ENCODE assay signal across 9 cellular contexts in the genomic region with DNA sequence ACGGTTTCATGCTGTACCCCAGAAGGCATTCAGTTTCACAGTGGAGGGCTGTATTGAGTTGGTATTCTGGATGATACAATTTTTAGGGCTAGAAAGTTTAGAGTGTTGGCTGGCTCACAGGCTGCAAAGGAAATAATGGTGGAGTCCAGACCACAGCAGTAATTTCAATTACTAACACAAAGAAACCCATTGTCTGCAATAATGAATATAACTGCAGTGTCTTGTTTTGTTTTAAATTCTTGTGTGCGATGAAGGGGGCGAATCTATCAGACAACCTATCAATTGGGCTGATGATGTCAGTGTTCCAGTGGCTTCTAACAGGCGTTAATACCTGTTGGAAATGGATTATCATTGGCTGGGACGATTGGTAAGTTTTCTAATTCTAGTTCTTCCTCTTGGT. TPM values are rescaled to one million over a fixed set of nuclear protein-coding genes. Genes with fewer than 3 reads are reported as not detected.
DNase-seq lines count a peak whose midpoint lies in the region; ATAC-seq and TF ChIP-seq lines count a peak whose summit lies in the region.
"Had no signal": no experiment of that assay in that cellular context is flagged by ENCODE, and none has a peak within 500 bp of the region (broad histone marks: within the 10 kb centered on the region; RNA-seq: fewer than 3 reads in every experiment).

No MANE protein-coding gene starts in this region.

- H3K9ac ChIP-seq in adipocyte (ENCODE audit: low read length): peak overlapping the region; percentile 98

- H3K4me1 ChIP-seq in adipocyte (ENCODE audit: control insufficient read depth, insufficient read depth, low read length) (peaks cover 40% of the 10 kb centered on the region), suprapubic skin (peaks cover 42% of the 10 kb centered on the region)

- peak overlapping the region; percentile 83 for H3K4me3 Mint-ChIP-seq in activated CD8-positive, alpha-beta memory T cell treated with anti-CD3 and anti-CD28 coated beads, Interleukin-2, amount 10 ng/mL, durations not matched to agents 7 days and 5 days

- peaks cover 9% of the 10 kb centered on the region for H3K36me3 Mint-ChIP-seq in activated CD8-positive, alpha-beta memory T cell treated with anti-CD3 and anti-CD28 coated beads, Interleukin-2, amount 10 ng/mL, durations not matched to agents 7 days and 5 days

- H3K27me3 ChIP-seq in adipocyte (replicated peaks; ENCODE audit: control insufficient read depth, insufficient read depth, low read length): no peaks in the 10 kb centered on the region
- H3K27me3 ChIP-seq in layer of hippocampus (ENCODE audit: control insufficient read depth, insufficient read depth, low read length): no peaks in the 10 kb centered on the region
- H3K27me3 ChIP-seq in suprapubic skin: no peaks in the 10 kb centered on the region
- H3K27me3 ChIP-seq: ovary had no signal

- H3K4me1 Mint-ChIP-seq in activated CD8-positive, alpha-beta memory T cell treated with anti-CD3 and anti-CD28 coated beads, Interleukin-2, amount 10 ng/mL, durations not matched to agents 7 days and 5 days: peaks cover 44% of the 10 kb centered on the region

- TF ChIP-seq EP300 in suprapubic skin (IDR thresholded peaks at IDR 0.05): no peak

- no peaks in the 10 kb centered on the region for H3K9me3 ChIP-seq in adipocyte (ENCODE audit: control insufficient read depth, low read length)
- no peaks in the 10 kb centered on the region for H3K9me3 ChIP-seq in suprapubic skin
- H3K9me3 ChIP-seq: ovary had no signal

- no peaks in the 10 kb centered on the region for H3K9me3 Mint-ChIP-seq in activated CD8-positive, alpha-beta memory T cell treated with anti-CD3 and anti-CD28 coated beads, Interleukin-2, amount 10 ng/mL, durations not matched to agents 7 days and 5 days (ENCODE audit: low read depth)

- H3K27me3 Mint-ChIP-seq in activated CD8-positive, alpha-beta memory T cell treated with anti-CD3 and anti-CD28 coated beads, Interleukin-2, amount 10 ng/mL, durations not matched to agents 7 days and 5 days: no peaks in the 10 kb centered on the region

- no peak for TF ChIP-seq POLR2A in suprapubic skin (IDR thresholded peaks at IDR 0.05)

- peak overlapping the region; percentile 95 for H3K27ac Mint-ChIP-seq in activated CD8-positive, alpha-beta memory T cell treated with anti-CD3 and anti-CD28 coated beads, Interleukin-2, amount 10 ng/mL, durations not matched to agents 7 days and 5 days

- CTCF ChIA-PET in activated CD8-positive, alpha-beta memory T cell treated with anti-CD3 and anti-CD28 coated beads, Interleukin-2, amount 10 ng/mL, durations not matched to agents 7 days and 5 days (lab: Charles Lee): interaction anchor here (0.7 to 1.0 kb wide), 3 partner anchors 49 to 73 kb away, joined by 3 to 5 read pairs (median 4); partner anchors contain the start of genes CDK5RAP3 and SCRN2

- H3K27ac ChIP-seq in layer of hippocampus (ENCODE audit: low read depth, low read length) (peak overlapping the region; percentile 100), suprapubic skin (peak overlapping the region; percentile 96)

- ATAC-seq in activated CD8-positive, alpha-beta memory T cell treated with anti-CD3 and anti-CD28 coated beads, Interleukin-2, amount 10 ng/mL, durations not matched to agents 7 days and 5 days: no peak
- ATAC-seq in omental fat pad (ENCODE audit: low FRiP score): no peak

- no peak for DNase-seq in activated CD8-positive, alpha-beta memory T cell treated with anti-CD3 and anti-CD28 coated beads, Interleukin-2, amount 10 ng/mL, durations not matched to agents 7 days and 5 days
- DNase-seq in activated CD8-positive, alpha-beta memory T cell treated with anti-CD3 and anti-CD28 coated beads, Interleukin-2, amount 50 U/mL, for 48 hours: no peak
- DNase-seq in adipocyte (ENCODE audit: low read depth) (no peak), suprapubic skin (ENCODE audit: low spot score in 2 of 2) (no peak), AG20443 (ENCODE audit: low spot score) (no peak), HCEC 1CT (no peak), omental fat pad (ENCODE audit: low spot score) (no peak)
- DNase-seq: ovary had no signal

- 65% methylated on average over 5 of the region's 5 CpGs for WGBS in suprapubic skin

- peak overlapping the region; percentile 93 for H3K4me3 ChIP-seq in adipocyte (ENCODE audit: low read length)
- peak overlapping the region; percentile 77 for H3K4me3 ChIP-seq in suprapubic skin

- TF ChIP-seq CTCF in suprapubic skin (IDR thresholded peaks at IDR 0.05) (no peak), omental fat pad (IDR thresholded peaks at IDR 0.05) (no peak)

- H3K36me3 ChIP-seq in adipocyte (ENCODE audit: control insufficient read depth, insufficient read depth, low read length, severe bottlenecking) (no peaks in the 10 kb centered on the region), suprapubic skin (peaks cover 4% of the 10 kb centered on the region)
- H3K36me3 ChIP-seq: ovary had no signal

RNA-seq across cellular contexts. Expression of gene SP2, which starts 1.5 kb away (rescaled TPM):
- total RNA-seq in activated CD8-positive, alpha-beta memory T cell treated with anti-CD3 and anti-CD28 coated beads, Interleukin-2, amount 10 ng/mL, durations not matched to agents 7 days and 5 days: 10 to 100 TPM; 21.7 to 22.9 TPM
- total RNA-seq in suprapubic skin (10 to 100 TPM in 2 of 4 donors, 1 to 10 TPM in 2; 6.9 to 12.7 (median 9.8) TPM), omental fat pad (1 to 10 TPM; 2.9 to 8.5 (median 6.9) TPM)

RNA-seq across cellular contexts. Expression of gene PNPO, which starts 43.8 kb away (rescaled TPM):
- 10 to 100 TPM; 28.0 to 30.4 TPM for total RNA-seq in activated CD8-positive, alpha-beta memory T cell treated with anti-CD3 and anti-CD28 coated beads, Interleukin-2, amount 10 ng/mL, durations not matched to agents 7 days and 5 days
- total RNA-seq in suprapubic skin (10 to 100 TPM; 14.6 to 33.6 (median 24.7) TPM), omental fat pad (10 to 100 TPM; 20.1 to 39.7 (median 30.8) TPM)

RNA-seq across cellular contexts. Expression of gene SP6, which starts 46.6 kb away (rescaled TPM):
- total RNA-seq in activated CD8-positive, alpha-beta memory T cell treated with anti-CD3 and anti-CD28 coated beads, Interleukin-2, amount 10 ng/mL, durations not matched to agents 7 days and 5 days: under 1 TPM in 1 of 2 experiments, not detected in 1; 0.12 TPM
- total RNA-seq in suprapubic skin (10 to 100 TPM in 3 of 4 donors, 1 to 10 TPM in 1; 6.6 to 29.3 (median 19.9) TPM), omental fat pad (1 to 10 TPM in 3 of 4 donors, under 1 TPM in 1; 0.74 to 1.7 (median 1.2) TPM)

RNA-seq across cellular contexts. Expression of gene SCRN2, which starts 56.5 kb away (rescaled TPM):
- total RNA-seq in activated CD8-positive, alpha-beta memory T cell treated with anti-CD3 and anti-CD28 coated beads, Interleukin-2, amount 10 ng/mL, durations not matched to agents 7 days and 5 days: 10 to 100 TPM; 28.1 to 33.8 TPM
- 10 to 100 TPM; 22.3 to 46.4 (median 34.7) TPM for total RNA-seq in suprapubic skin
- 10 to 100 TPM; 43.6 to 72.6 (median 60.3) TPM for total RNA-seq in omental fat pad
